ENCODE assay signal across 8 cellular contexts in the genomic region with DNA sequence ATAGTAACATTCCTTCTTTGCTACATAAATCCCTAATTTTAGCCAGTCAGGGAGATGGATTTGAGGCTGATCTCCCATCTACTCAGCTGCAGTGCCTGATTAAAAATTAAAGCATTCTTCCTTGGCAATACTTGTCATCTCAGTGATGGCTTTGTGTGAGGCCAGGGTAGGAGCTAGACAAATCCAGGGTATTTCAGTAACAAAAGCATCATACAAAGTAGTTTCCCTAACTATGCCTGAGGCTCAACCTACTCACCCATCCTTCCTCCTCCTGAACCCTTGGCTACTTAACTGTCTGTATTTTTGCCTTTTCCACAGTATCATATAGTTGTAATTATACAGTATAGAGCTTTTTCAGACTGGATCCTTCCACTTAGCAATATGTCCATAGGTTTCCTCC. TPM values are rescaled to one million over a fixed set of nuclear protein-coding genes. Genes with fewer than 3 reads are reported as not detected.
"Had no signal": no experiment of that assay in that cellular context is flagged by ENCODE, and none has a peak within 500 bp of the region (broad histone marks: within the 10 kb centered on the region; RNA-seq: fewer than 3 reads in every experiment).

No MANE protein-coding gene starts in this region.

- ATAC-seq: HepG2, K562 had no signal

- DNase-seq: IMR-90, KBM-7 had no signal

- H3K4me3 ChIP-seq: K562 had no signal

- H3K27ac ChIP-seq: HL-60 had no signal

- H3K27me3 Mint-ChIP-seq: IgD-negative memory B cell had no signal

- H3K9me3 Mint-ChIP-seq: IgD-negative memory B cell had no signal

RNA-seq across cellular contexts. Expression of a gene that starts 37.7 kb away (rescaled TPM):
- total RNA-seq: HepG2, HT-29, HT1080, IMR-90, K562 had no signal
- polyA plus RNA-seq: HepG2, IMR-90, K562 had no signal

RNA-seq across cellular contexts. Expression of a gene that starts 52.7 kb away (rescaled TPM):
- total RNA-seq: HepG2, HT-29, IMR-90 had no signal
- polyA plus RNA-seq: HepG2, IMR-90 had no signal
